Comparison of ENCODE assay signal across 10 cellular contexts in the genomic region with DNA sequence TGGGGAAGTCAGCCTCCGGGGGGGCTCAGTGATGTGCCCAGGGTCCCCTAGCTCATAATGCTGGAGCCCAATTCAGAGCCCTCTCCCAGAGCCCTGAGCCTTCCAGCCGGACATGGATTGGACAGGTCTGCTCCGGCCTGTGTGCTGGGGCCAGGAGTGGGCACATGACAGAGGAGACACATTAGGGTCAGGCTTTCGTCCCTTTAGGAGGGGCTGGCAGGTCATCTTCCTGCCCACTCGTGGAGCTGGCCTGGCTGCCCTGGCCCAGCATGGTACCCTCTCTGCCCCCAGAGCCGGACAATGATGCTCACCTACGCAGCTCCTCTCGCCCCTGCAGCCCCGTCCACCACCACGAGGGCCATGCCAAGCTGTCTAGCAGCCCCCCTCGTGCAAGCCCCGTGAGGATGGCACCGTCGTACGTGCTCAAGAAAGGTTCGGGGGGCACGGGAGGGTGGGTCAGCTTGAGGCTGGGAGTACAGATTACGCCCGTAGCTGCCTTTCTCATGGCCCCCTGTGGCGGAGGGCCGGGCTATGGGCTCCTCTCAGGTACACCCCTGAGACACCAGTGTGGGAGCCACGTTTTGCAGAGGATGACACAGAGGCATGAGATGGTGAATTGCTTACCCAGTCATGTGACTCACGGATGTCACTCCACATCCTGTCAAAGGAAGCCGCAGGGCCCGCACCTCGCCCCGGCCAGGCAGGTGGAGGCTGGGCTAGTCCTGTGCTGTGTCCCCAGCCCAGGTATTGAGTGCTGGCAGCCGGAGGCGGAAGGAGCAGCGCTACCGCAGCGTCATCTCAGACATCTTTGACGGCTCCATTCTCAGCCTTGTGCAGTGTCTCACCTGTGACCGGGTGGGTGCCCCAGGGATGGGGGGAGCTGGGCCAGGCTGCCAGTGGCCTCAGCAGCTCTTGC. TPM values are rescaled to one million over a fixed set of nuclear protein-coding genes. Genes with fewer than 3 reads are reported as not detected.
A peak's percentile ranks its signal among the peaks of the same experiment; 100 is the strongest.
DNase-seq lines count a peak whose midpoint lies in the region; ATAC-seq and TF ChIP-seq lines count a peak whose summit lies in the region.
"Had no signal": no experiment of that assay in that cellular context is flagged by ENCODE, and none has a peak within 500 bp of the region (broad histone marks: within the 10 kb centered on the region; RNA-seq: fewer than 3 reads in every experiment).

No MANE protein-coding gene starts in this region.

- H3K4me1 Mint-ChIP-seq in T-helper 2 cell treated with Interferon-gamma antibody and Interleukin-4, amounts not matched to agents 5 μg/mL and 100 μg/mL, for 36 hours (ENCODE audit: low read depth) = peaks cover 61% of the 10 kb centered on the region
- peaks cover 55% of the 10 kb centered on the region for H3K4me1 Mint-ChIP-seq in activated T-helper 2 cell treated with anti-CD3 and anti-CD28 coated beads, Interferon-gamma antibody, Interleukin-2, Interleukin-4, amounts not matched to agents 10 μg/mL and 5 μg/mL and 100 μg/mL, durations not matched to agents 14 hours and 24 hours and 36 hours (ENCODE audit: low read depth)
- peaks cover 58% of the 10 kb centered on the region for H3K4me1 Mint-ChIP-seq in stimulated activated effector memory CD8-positive, alpha-beta T cell treated with anti-CD3 and anti-CD28 coated beads, Interleukin-12 subunit alpha, Interleukin-12 subunit beta, amount 100 ng/mL, for 72 hours
- no peaks in the 10 kb centered on the region for H3K4me1 Mint-ChIP-seq in endothelial cell (ENCODE audit: unreplicated experiment)

- no peak overlapping the region for H3K9ac ChIP-seq in mammary epithelial cell (ENCODE audit: insufficient read depth, low read length)

- H3K79me2 ChIP-seq in mammary epithelial cell (ENCODE audit: insufficient read depth, low read length) = no peaks in the 10 kb centered on the region

- peak overlapping the region in 1 of 2 donors; percentile 7 for H3K27ac ChIP-seq in lung (ENCODE audit: low read depth in 1 of 2, low read length in 1 of 2)
- H3K27ac ChIP-seq in mammary epithelial cell (ENCODE audit: insufficient read depth, low read depth, low read length) = no peak overlapping the region
- H3K27ac ChIP-seq: body of pancreas had no signal

- dilution Hi-C loops in mammary epithelial cell (cut with HindIII; ENCODE audit: low sequenced_read_pairs) = no loop called here

- no peaks in the 10 kb centered on the region for H3K9me3 Mint-ChIP-seq in T-helper 2 cell treated with Interferon-gamma antibody and Interleukin-4, amounts not matched to agents 5 μg/mL and 100 μg/mL, for 36 hours
- H3K9me3 Mint-ChIP-seq in activated T-helper 2 cell treated with anti-CD3 and anti-CD28 coated beads, Interferon-gamma antibody, Interleukin-2, Interleukin-4, amounts not matched to agents 10 μg/mL and 5 μg/mL and 100 μg/mL, durations not matched to agents 14 hours and 24 hours and 36 hours = no peaks in the 10 kb centered on the region
- no peaks in the 10 kb centered on the region for H3K9me3 Mint-ChIP-seq in stimulated activated effector memory CD8-positive, alpha-beta T cell treated with anti-CD3 and anti-CD28 coated beads, Interleukin-12 subunit alpha, Interleukin-12 subunit beta, amount 100 ng/mL, for 72 hours
- H3K9me3 Mint-ChIP-seq in endothelial cell (ENCODE audit: unreplicated experiment) = no peaks in the 10 kb centered on the region

- H3K9me3 ChIP-seq in lung (ENCODE audit: control insufficient read depth in 2 of 2, insufficient read depth in 1 of 2, low read length in 1 of 2) (no peaks in the 10 kb centered on the region), mammary epithelial cell (replicated peaks; ENCODE audit: insufficient read depth, low read length) (no peaks in the 10 kb centered on the region)
- H3K9me3 ChIP-seq: body of pancreas had no signal

- H4K20me1 ChIP-seq in mammary epithelial cell (ENCODE audit: insufficient read depth, low read length) = no peaks in the 10 kb centered on the region

- H3K4me3 ChIP-seq in lung = no peak overlapping the region
- H3K4me3 ChIP-seq in mammary epithelial cell (replicated peaks in 1 of 3; ENCODE audit: insufficient read depth in 1 of 3, low read depth in 2 of 3, low read length in 3 of 3) = no peak overlapping the region
- H3K4me3 ChIP-seq: body of pancreas had no signal

- peak overlapping the region; percentile 67 for H3K4me3 Mint-ChIP-seq in T-helper 2 cell treated with Interferon-gamma antibody and Interleukin-4, amounts not matched to agents 5 μg/mL and 100 μg/mL, for 36 hours
- H3K4me3 Mint-ChIP-seq in activated T-helper 2 cell treated with anti-CD3 and anti-CD28 coated beads, Interferon-gamma antibody, Interleukin-2, Interleukin-4, amounts not matched to agents 10 μg/mL and 5 μg/mL and 100 μg/mL, durations not matched to agents 14 hours and 24 hours and 36 hours (ENCODE audit: low read depth) = peak overlapping the region; percentile 39
- peak overlapping the region; percentile 57 for H3K4me3 Mint-ChIP-seq in stimulated activated effector memory CD8-positive, alpha-beta T cell treated with anti-CD3 and anti-CD28 coated beads, Interleukin-12 subunit alpha, Interleukin-12 subunit beta, amount 100 ng/mL, for 72 hours
- H3K4me3 Mint-ChIP-seq in endothelial cell (ENCODE audit: unreplicated experiment) = no peak overlapping the region

- BruUV-seq in mammary epithelial cell (replicated peaks; lab: Mats Ljungman, UMichigan) = no TSS peak

- peak; percentile 82 for DNase-seq in T-helper 2 cell treated with Interferon-gamma antibody and Interleukin-4, amounts not matched to agents 5 μg/mL and 100 μg/mL, for 36 hours (ENCODE audit: low spot score)
- peak; percentile 87 for DNase-seq in activated T-helper 2 cell treated with anti-CD3 and anti-CD28 coated beads, Interferon-gamma antibody, Interleukin-2, Interleukin-4, amounts not matched to agents 10 μg/mL and 5 μg/mL and 100 μg/mL, durations not matched to agents 14 hours and 24 hours and 36 hours (ENCODE audit: low spot score)
- DNase-seq in lung (ENCODE audit: low spot score) = no peak
- peak; percentile 55 to 86 for DNase-seq in stimulated activated effector memory CD8-positive, alpha-beta T cell treated with anti-CD3 and anti-CD28 coated beads, Interleukin-12 subunit alpha, Interleukin-12 subunit beta, amount 100 ng/mL, for 72 hours (ENCODE audit: low spot score in 2 of 2)
- no peak for DNase-seq in endothelial cell (ENCODE audit: low spot score)
- DNase-seq in Kasumi-1 (lab: John Stamatoyannopoulos, UW) = no peak
- DNase-seq in mammary epithelial cell = no peak
- DNase-seq: NCI-H2171 treated with DMSO at 0.1 percent for 48 hours had no signal

- no peaks in the 10 kb centered on the region for H3K27me3 ChIP-seq in lung (ENCODE audit: control insufficient read depth, insufficient read depth)
- no peaks in the 10 kb centered on the region for H3K27me3 ChIP-seq in mammary epithelial cell (ENCODE audit: insufficient read depth, low read length)
- H3K27me3 ChIP-seq: body of pancreas had no signal

- CTCF ChIA-PET in mammary epithelial cell (lab: Charles Lee; ENCODE audit: low non-redundant PET) = no interaction called here

- no peak overlapping the region for H3K4me2 ChIP-seq in mammary epithelial cell (ENCODE audit: insufficient read depth, low read depth, low read length)

- peaks cover 57% of the 10 kb centered on the region for H3K36me3 Mint-ChIP-seq in T-helper 2 cell treated with Interferon-gamma antibody and Interleukin-4, amounts not matched to agents 5 μg/mL and 100 μg/mL, for 36 hours (ENCODE audit: low read depth)
- peaks cover 58% of the 10 kb centered on the region for H3K36me3 Mint-ChIP-seq in activated T-helper 2 cell treated with anti-CD3 and anti-CD28 coated beads, Interferon-gamma antibody, Interleukin-2, Interleukin-4, amounts not matched to agents 10 μg/mL and 5 μg/mL and 100 μg/mL, durations not matched to agents 14 hours and 24 hours and 36 hours (ENCODE audit: low read depth)
- peaks cover 65% of the 10 kb centered on the region for H3K36me3 Mint-ChIP-seq in stimulated activated effector memory CD8-positive, alpha-beta T cell treated with anti-CD3 and anti-CD28 coated beads, Interleukin-12 subunit alpha, Interleukin-12 subunit beta, amount 100 ng/mL, for 72 hours
- peaks cover 11% of the 10 kb centered on the region for H3K36me3 Mint-ChIP-seq in endothelial cell (ENCODE audit: low read depth, unreplicated experiment)

- intact Hi-C loops in activated T-helper 2 cell treated with anti-CD3 and anti-CD28 coated beads, Interferon-gamma antibody, Interleukin-2, Interleukin-4, amounts not matched to agents 10 μg/mL and 5 μg/mL and 100 μg/mL, durations not matched to agents 14 hours and 24 hours and 36 hours (cut with micrococcal nuclease) = no loop called here
- intact Hi-C loops in mammary epithelial cell (cut with micrococcal nuclease) = no loop called here

- H2AFZ ChIP-seq in mammary epithelial cell (ENCODE audit: low read depth, low read length) = no peak overlapping the region

- in situ Hi-C loops in mammary epithelial cell (cut with MboI; ENCODE audit: low sequenced_read_pairs in 2 of 2) = no loop called here

- ATAC-seq in lung (ENCODE audit: insufficient read depth, low FRiP score) (peak; percentile 53), HG03175 (IDR thresholded peaks at IDR 0.05; ENCODE audit: unreplicated experiment) (no peak)
- peak; percentile 94 for ATAC-seq in stimulated activated effector memory CD8-positive, alpha-beta T cell treated with anti-CD3 and anti-CD28 coated beads, Interleukin-12 subunit alpha, Interleukin-12 subunit beta, amount 100 ng/mL, for 72 hours

- H3K36me3 ChIP-seq in lung (ENCODE audit: control insufficient read depth in 2 of 2, insufficient read depth in 2 of 2, low read length in 2 of 2) (peaks cover 0 to 43% of the 10 kb centered on the region in 2 donors), mammary epithelial cell (ENCODE audit: insufficient read depth, low read length) (peaks cover 2% of the 10 kb centered on the region)

- peak overlapping the region; percentile 88 for H3K27ac Mint-ChIP-seq in T-helper 2 cell treated with Interferon-gamma antibody and Interleukin-4, amounts not matched to agents 5 μg/mL and 100 μg/mL, for 36 hours
- peak overlapping the region; percentile 81 for H3K27ac Mint-ChIP-seq in activated T-helper 2 cell treated with anti-CD3 and anti-CD28 coated beads, Interferon-gamma antibody, Interleukin-2, Interleukin-4, amounts not matched to agents 10 μg/mL and 5 μg/mL and 100 μg/mL, durations not matched to agents 14 hours and 24 hours and 36 hours
- peak overlapping the region; percentile 93 for H3K27ac Mint-ChIP-seq in stimulated activated effector memory CD8-positive, alpha-beta T cell treated with anti-CD3 and anti-CD28 coated beads, Interleukin-12 subunit alpha, Interleukin-12 subunit beta, amount 100 ng/mL, for 72 hours
- no peak overlapping the region for H3K27ac Mint-ChIP-seq in endothelial cell (ENCODE audit: unreplicated experiment)

- 80 to 83% methylated on average over 34 of the region's 34 CpGs for WGBS in lung, 2 donors
- WGBS in mammary epithelial cell (ENCODE audit: low coverage, missing lambda C conversion rate) = 85% methylated on average over 18 of the region's 34 CpGs

- H3K27me3 Mint-ChIP-seq in T-helper 2 cell treated with Interferon-gamma antibody and Interleukin-4, amounts not matched to agents 5 μg/mL and 100 μg/mL, for 36 hours (ENCODE audit: low read depth) = no peaks in the 10 kb centered on the region
- no peaks in the 10 kb centered on the region for H3K27me3 Mint-ChIP-seq in activated T-helper 2 cell treated with anti-CD3 and anti-CD28 coated beads, Interferon-gamma antibody, Interleukin-2, Interleukin-4, amounts not matched to agents 10 μg/mL and 5 μg/mL and 100 μg/mL, durations not matched to agents 14 hours and 24 hours and 36 hours (ENCODE audit: low read depth)
- peaks cover 2% of the 10 kb centered on the region for H3K27me3 Mint-ChIP-seq in endothelial cell (ENCODE audit: unreplicated experiment)

- TF ChIP-seq CTCF in lung (IDR thresholded peaks at IDR 0.05; ENCODE audit: control extremely low read depth, extremely low read depth) = no peak
- no peak for TF ChIP-seq CTCF in endothelial cell (IDR thresholded peaks at IDR 0.05; ENCODE audit: unreplicated experiment)
- no peak for TF ChIP-seq CTCF in mammary epithelial cell (conservative IDR thresholded peaks at IDR 0.05 in 1 of 2, IDR thresholded peaks at IDR 0.05 in 1 of 2; ENCODE audit: extremely low read depth in 1 of 2, insufficient read depth in 1 of 2, low read depth in 1 of 2, low read length in 2 of 2)

- H3K4me1 ChIP-seq in lung (ENCODE audit: control insufficient read depth in 2 of 2, insufficient read depth in 2 of 2, low read length in 2 of 2) = no peaks in the 10 kb centered on the region
- no peaks in the 10 kb centered on the region for H3K4me1 ChIP-seq in mammary epithelial cell (ENCODE audit: insufficient read depth, low read length)
- H3K4me1 ChIP-seq: body of pancreas had no signal

RNA-seq across cellular contexts. Expression of gene USP20, which starts 33.6 kb away (rescaled TPM):
- total RNA-seq in activated T-helper 2 cell treated with anti-CD3 and anti-CD28 coated beads, Interferon-gamma antibody, Interleukin-2, Interleukin-4, amounts not matched to agents 10 μg/mL and 5 μg/mL and 100 μg/mL, durations not matched to agents 14 hours and 24 hours and 36 hours = 45.6 and 52.3 TPM in 2 replicates
- total RNA-seq in lung (10 to 100 TPM; 22.0 to 24.1 TPM), endothelial cell (ENCODE audit: unreplicated experiment) (21.7 TPM), mammary epithelial cell (10 to 100 TPM; 10.2 to 17.1 TPM)
- polyA plus RNA-seq in lung (10 to 100 TPM; 15.7 to 20.9 TPM), mammary epithelial cell (10.3 TPM)
- polyA minus RNA-seq in mammary epithelial cell = 22.0 TPM

RNA-seq across cellular contexts. Expression of gene C9orf78, which starts 33.8 kb away (rescaled TPM):
- 54.4 and 59.6 TPM in 2 replicates for total RNA-seq in activated T-helper 2 cell treated with anti-CD3 and anti-CD28 coated beads, Interferon-gamma antibody, Interleukin-2, Interleukin-4, amounts not matched to agents 10 μg/mL and 5 μg/mL and 100 μg/mL, durations not matched to agents 14 hours and 24 hours and 36 hours
- total RNA-seq in lung (10 to 100 TPM; 28.3 to 34.4 TPM), endothelial cell (ENCODE audit: unreplicated experiment) (29.1 TPM), mammary epithelial cell (10 to 100 TPM; 25.3 to 33.6 TPM)
- polyA plus RNA-seq in lung (10 to 100 TPM; 37.1 to 57.9 TPM), mammary epithelial cell (41.9 TPM)
- polyA minus RNA-seq in mammary epithelial cell = 15.3 TPM

RNA-seq across cellular contexts. Expression of gene TOR1A, which starts 44.9 kb away (rescaled TPM):
- total RNA-seq in activated T-helper 2 cell treated with anti-CD3 and anti-CD28 coated beads, Interferon-gamma antibody, Interleukin-2, Interleukin-4, amounts not matched to agents 10 μg/mL and 5 μg/mL and 100 μg/mL, durations not matched to agents 14 hours and 24 hours and 36 hours = 52.5 and 55.8 TPM in 2 replicates
- 10 to 100 TPM; 22.0 to 34.8 TPM for total RNA-seq in lung
- polyA plus RNA-seq in lung = 10 to 100 TPM; 19.1 to 41.8 TPM
- total RNA-seq in endothelial cell (ENCODE audit: unreplicated experiment) = 58.0 TPM
- total RNA-seq in mammary epithelial cell = 10 to 100 TPM; 43.0 to 52.0 TPM
- polyA plus RNA-seq in mammary epithelial cell = 70.2 TPM
- polyA minus RNA-seq in mammary epithelial cell = 27.9 TPM

Comparison
In these comparisons a context has a peak if more than half of its experiments do, and no peak if none do; other contexts are left out.
1. DNase-seq: peak in T-helper 2 cell treated with Interferon-gamma antibody and Interleukin-4, amounts not matched to agents 5 μg/mL and 100 μg/mL, for 36 hours (single experiment), activated T-helper 2 cell treated with anti-CD3 and anti-CD28 coated beads, Interferon-gamma antibody, Interleukin-2, Interleukin-4, amounts not matched to agents 10 μg/mL and 5 μg/mL and 100 μg/mL, durations not matched to agents 14 hours and 24 hours and 36 hours (single experiment) and stimulated activated effector memory CD8-positive, alpha-beta T cell treated with anti-CD3 and anti-CD28 coated beads, Interleukin-12 subunit alpha, Interleukin-12 subunit beta, amount 100 ng/mL, for 72 hours (2 of 2); none in lung (single experiment), endothelial cell (single experiment), Kasumi-1 (0 of 2) and mammary epithelial cell (single experiment).